ENCODE assay signal across 9 cellular contexts in genomic region chr2:98869272-98869641, GRCh38.
DNase-seq lines count a peak whose midpoint lies in the region; ATAC-seq and TF ChIP-seq lines count a peak whose summit lies in the region.
"Had no signal": no experiment of that assay in that cellular context is flagged by ENCODE, and none has a peak within 500 bp of the region (broad histone marks: within the 10 kb centered on the region; RNA-seq: fewer than 3 reads in every experiment).

No MANE protein-coding gene starts in this region.

- no peaks in the 10 kb centered on the region for H3K36me3 Mint-ChIP-seq in activated CD8-positive, alpha-beta memory T cell treated with anti-CD3 and anti-CD28 coated beads, Interleukin-2, amount 10 ng/mL, durations not matched to agents 7 days and 5 days

- no peak for ATAC-seq in activated CD8-positive, alpha-beta memory T cell treated with anti-CD3 and anti-CD28 coated beads, Interleukin-2, amount 10 ng/mL, durations not matched to agents 7 days and 5 days

- H3K4me3 Mint-ChIP-seq in activated CD8-positive, alpha-beta memory T cell treated with anti-CD3 and anti-CD28 coated beads, Interleukin-2, amount 10 ng/mL, durations not matched to agents 7 days and 5 days, result peak overlapping the region; percentile 4

- TF ChIP-seq CTCF in GM10266 (IDR thresholded peaks at IDR 0.05; ENCODE audit: control insufficient read depth, insufficient read depth, low read depth, missing control alignments), result no peak

- CTCF ChIA-PET in activated CD8-positive, alpha-beta memory T cell treated with anti-CD3 and anti-CD28 coated beads, Interleukin-2, amount 10 ng/mL, durations not matched to agents 7 days and 5 days (lab: Charles Lee), result no interaction called here

- peak overlapping the region; percentile 33 for H3K27ac Mint-ChIP-seq in activated CD8-positive, alpha-beta memory T cell treated with anti-CD3 and anti-CD28 coated beads, Interleukin-2, amount 10 ng/mL, durations not matched to agents 7 days and 5 days

- H3K9me3 Mint-ChIP-seq in activated CD8-positive, alpha-beta memory T cell treated with anti-CD3 and anti-CD28 coated beads, Interleukin-2, amount 10 ng/mL, durations not matched to agents 7 days and 5 days (ENCODE audit: low read depth), result no peaks in the 10 kb centered on the region

- peaks cover 11% of the 10 kb centered on the region for H3K4me1 Mint-ChIP-seq in activated CD8-positive, alpha-beta memory T cell treated with anti-CD3 and anti-CD28 coated beads, Interleukin-2, amount 10 ng/mL, durations not matched to agents 7 days and 5 days

- peaks cover 6% of the 10 kb centered on the region for H3K27me3 Mint-ChIP-seq in activated CD8-positive, alpha-beta memory T cell treated with anti-CD3 and anti-CD28 coated beads, Interleukin-2, amount 10 ng/mL, durations not matched to agents 7 days and 5 days

- no peak for DNase-seq in activated CD8-positive, alpha-beta memory T cell treated with anti-CD3 and anti-CD28 coated beads, Interleukin-2, amount 10 ng/mL, durations not matched to agents 7 days and 5 days
- no peak for DNase-seq in activated CD8-positive, alpha-beta memory T cell treated with anti-CD3 and anti-CD28 coated beads for 24 hours
- DNase-seq in RPMI8226 (peak; percentile 51), left kidney (ENCODE audit: low read depth, low spot score) (peak; percentile 57), ureter (ENCODE audit: low spot score) (peak; percentile 85), GM10266 (ENCODE audit: extremely low spot score) (no peak), globus pallidus (ENCODE audit: low spot score) (no peak), NCI-H446 treated with DMSO at 0.1 percent for 48 hours (lab: John Stamatoyannopoulos, UW) (no peak)
- DNase-seq: activated naive CD4-positive, alpha-beta T cell treated with anti-CD3 and anti-CD28 coated beads, Interleukin-2, amount 50 U/mL, for 16 hours had no signal

Comparison
In these comparisons a context has a peak if more than half of its experiments do, and no peak if none do; other contexts are left out.
1. DNase-seq: peak in RPMI8226 (single experiment), left kidney (single experiment) and ureter (single experiment); none in activated CD8-positive, alpha-beta memory T cell treated with anti-CD3 and anti-CD28 coated beads, Interleukin-2, amount 10 ng/mL, durations not matched to agents 7 days and 5 days (single experiment), activated CD8-positive, alpha-beta memory T cell treated with anti-CD3 and anti-CD28 coated beads for 24 hours (single experiment), GM10266 (single experiment), globus pallidus (single experiment) and NCI-H446 treated with DMSO at 0.1 percent for 48 hours (single experiment).